ENCODE assay signal across 13 cellular contexts in genomic region chr4:70943115-70943514, GRCh38. TPM values are rescaled to one million over a fixed set of nuclear protein-coding genes. Genes with fewer than 3 reads are reported as not detected.
DNase-seq lines count a peak whose midpoint lies in the region; ATAC-seq and TF ChIP-seq lines count a peak whose summit lies in the region.
"Had no signal": no experiment of that assay in that cellular context is flagged by ENCODE, and none has a peak within 500 bp of the region (broad histone marks: within the 10 kb centered on the region; RNA-seq: fewer than 3 reads in every experiment).

No MANE protein-coding gene starts in this region.

- H4K20me1 ChIP-seq in DOHH2 (ENCODE audit: control insufficient read depth, insufficient read depth, low read depth, low read length) (no peaks in the 10 kb centered on the region), OCI-LY1 (ENCODE audit: insufficient read depth, low read length) (no peaks in the 10 kb centered on the region)

- H3K23ac ChIP-seq in trophoblast cell (ENCODE audit: low read length), result no peak overlapping the region

- no peaks in the 10 kb centered on the region for H3K27me3 Mint-ChIP-seq in CD4-positive, alpha-beta memory T cell

- CTCF ChIA-PET in CD4-positive, alpha-beta memory T cell (lab: Charles Lee; ENCODE audit: partially characterized antibody), result no interaction called here

- H3K36me3 ChIP-seq in DOHH2 (ENCODE audit: control insufficient read depth, low read length) (peaks cover 5% of the 10 kb centered on the region; the same call in 1 of the 2 replicates), OCI-LY1 (ENCODE audit: insufficient read depth, low read length) (peaks cover 4% of the 10 kb centered on the region; the same call in 1 of the 2 replicates), trophoblast cell (ENCODE audit: control insufficient read depth in 1 of 2, insufficient read depth in 2 of 2, low read length in 2 of 2) (no peaks in the 10 kb centered on the region)
- H3K36me3 ChIP-seq in CD4-positive, alpha-beta memory T cell (ENCODE audit: insufficient read depth, low read length), result no peaks in the 10 kb centered on the region
- H3K36me3 ChIP-seq: gastrocnemius medialis had no signal

- H3F3A ChIP-seq in DOHH2 (ENCODE audit: control insufficient read depth, insufficient read depth), result peaks cover 22% of the 10 kb centered on the region
- no peaks in the 10 kb centered on the region for H3F3A ChIP-seq in OCI-LY1 (ENCODE audit: insufficient read depth, low read length)

- H3K27ac ChIP-seq in DOHH2 (ENCODE audit: low read depth, low read length), result peak overlapping the region; percentile 58
- peak overlapping the region; percentile 84 for H3K27ac ChIP-seq in OCI-LY1 (ENCODE audit: low read depth, low read length, poor library complexity, severe bottlenecking)
- no peak overlapping the region for H3K27ac ChIP-seq in CD4-positive, alpha-beta memory T cell (ENCODE audit: low read depth, low read length)
- no peak overlapping the region for H3K27ac ChIP-seq in trophoblast cell (ENCODE audit: low read depth, low read length)
- H3K27ac ChIP-seq: gastrocnemius medialis had no signal

- POLR2A ChIA-PET in CD4-positive, alpha-beta memory T cell (lab: Charles Lee; ENCODE audit: partially characterized antibody), result no interaction called here

- no peak overlapping the region for H3K4ac ChIP-seq in trophoblast cell (ENCODE audit: low read depth, low read length)

- H3K9ac ChIP-seq in OCI-LY1 (ENCODE audit: low read length) (peak overlapping the region; percentile 12; the same call in 1 of the 2 replicates), trophoblast cell (ENCODE audit: low read length) (no peak overlapping the region)

- TF ChIP-seq CTCF in DOHH2 (IDR thresholded peaks at IDR 0.05; ENCODE audit: low read depth, low read length, poor library complexity, severe bottlenecking) (no peak), OCI-LY1 (IDR thresholded peaks at IDR 0.05; ENCODE audit: low read length) (no peak)

- H2AFZ ChIP-seq in OCI-LY1 (ENCODE audit: low read length) (no peak overlapping the region), trophoblast cell (ENCODE audit: insufficient read depth, low read length, poor library complexity) (no peak overlapping the region)

- peak; percentile 69 for ATAC-seq in GM19463 (IDR thresholded peaks at IDR 0.05; ENCODE audit: unreplicated experiment)
- ATAC-seq in HG03095 (IDR thresholded peaks at IDR 0.05; ENCODE audit: unreplicated experiment), result peak; percentile 79
- ATAC-seq: gastrocnemius medialis had no signal

- H3K27me3 ChIP-seq in DOHH2 (ENCODE audit: control insufficient read depth, low read length), result no peaks in the 10 kb centered on the region
- H3K27me3 ChIP-seq in OCI-LY1 (ENCODE audit: insufficient read depth, low read length), result no peaks in the 10 kb centered on the region
- no peaks in the 10 kb centered on the region for H3K27me3 ChIP-seq in CD4-positive, alpha-beta memory T cell (ENCODE audit: insufficient read depth, low read length)
- no peaks in the 10 kb centered on the region for H3K27me3 ChIP-seq in trophoblast cell (ENCODE audit: insufficient read depth, low read length)
- H3K27me3 ChIP-seq: gastrocnemius medialis had no signal

- no peak overlapping the region for H3K4me3 Mint-ChIP-seq in CD4-positive, alpha-beta memory T cell
- H3K4me3 Mint-ChIP-seq: T-helper 1 cell treated with Interleukin-12 subunit alpha and Interleukin-12 subunit beta and Interleukin-4 antibody, amounts not matched to agents 30 μg/mL and 1 μg/mL, for 36 hours had no signal

- H4K8ac ChIP-seq in trophoblast cell (ENCODE audit: low read depth, low read length), result no peak overlapping the region

- peak overlapping the region; percentile 31 for H3K4me3 ChIP-seq in DOHH2 (ENCODE audit: low read length)
- peak overlapping the region; percentile 15 for H3K4me3 ChIP-seq in OCI-LY1 (ENCODE audit: low read depth, low read length, poor library complexity, severe bottlenecking)
- H3K4me3 ChIP-seq in CD4-positive, alpha-beta memory T cell (ENCODE audit: low read length in 2 of 2), result no peak overlapping the region
- no peak overlapping the region for H3K4me3 ChIP-seq in trophoblast cell (ENCODE audit: low read depth, low read length)
- H3K4me3 ChIP-seq: gastrocnemius medialis had no signal

- no peak overlapping the region for H2AK5ac ChIP-seq in trophoblast cell (ENCODE audit: low read length)

- no peak overlapping the region for H2BK5ac ChIP-seq in trophoblast cell (ENCODE audit: low read depth, low read length, poor library complexity)

- DNase-seq in T-helper 2 cell, result no peak
- DNase-seq in EL, result no peak
- no peak for DNase-seq in CD4-positive, alpha-beta memory T cell
- no peak for DNase-seq in trophoblast cell
- DNase-seq: gastrocnemius medialis; NCI-H2029 treated with DMSO at 0.1 percent for 48 hours; small intestine; stimulated activated naive CD4-positive, alpha-beta T cell had no signal

- H3K79me2 ChIP-seq in DOHH2 (ENCODE audit: control insufficient read depth, low read length) (peaks cover 89% of the 10 kb centered on the region), OCI-LY1 (ENCODE audit: insufficient read depth, low read length) (peaks cover 43% of the 10 kb centered on the region), trophoblast cell (ENCODE audit: control insufficient read depth, insufficient read depth, low read length, poor library complexity) (no peaks in the 10 kb centered on the region)

- H3K9me2 ChIP-seq in DOHH2 (replicated peaks; ENCODE audit: control insufficient read depth, low read length) (no peaks in the 10 kb centered on the region), OCI-LY1 (ENCODE audit: low read depth, low read length) (no peaks in the 10 kb centered on the region)

- no peak overlapping the region for H2BK120ac ChIP-seq in trophoblast cell (ENCODE audit: insufficient read depth, low read length, poor library complexity)

- no peak overlapping the region for H3K14ac ChIP-seq in trophoblast cell (ENCODE audit: low read length)

- peaks cover 5 to 10% (median 7%) of the 10 kb centered on the region in 4 donors for H3K4me1 Mint-ChIP-seq in CD4-positive, alpha-beta memory T cell

- H3K27ac Mint-ChIP-seq in CD4-positive, alpha-beta memory T cell, result no peak overlapping the region
- H3K27ac Mint-ChIP-seq: T-helper 1 cell treated with Interleukin-12 subunit alpha and Interleukin-12 subunit beta and Interleukin-4 antibody, amounts not matched to agents 30 μg/mL and 1 μg/mL, for 36 hours had no signal

- H3K4me1 ChIP-seq in DOHH2 (ENCODE audit: control insufficient read depth, low read length) (peaks cover 62% of the 10 kb centered on the region), OCI-LY1 (ENCODE audit: insufficient read depth, low read length, severe bottlenecking) (peaks cover 76% of the 10 kb centered on the region), trophoblast cell (ENCODE audit: control insufficient read depth in 1 of 2, insufficient read depth in 2 of 2, low read length in 2 of 2) (no peaks in the 10 kb centered on the region)
- H3K4me1 ChIP-seq in CD4-positive, alpha-beta memory T cell (ENCODE audit: insufficient read depth, low read length), result no peaks in the 10 kb centered on the region

- H4K12ac ChIP-seq in trophoblast cell (ENCODE audit: low read depth, low read length), result no peak overlapping the region

- peak overlapping the region; percentile 50 for H3K4me2 ChIP-seq in DOHH2 (ENCODE audit: low read length)
- H3K4me2 ChIP-seq in OCI-LY1 (ENCODE audit: low read length), result peak overlapping the region; percentile 34
- H3K4me2 ChIP-seq in trophoblast cell (ENCODE audit: low read length), result no peak overlapping the region

- H3K9me3 Mint-ChIP-seq in CD4-positive, alpha-beta memory T cell, result peaks cover 0 to 2% (median 0%) of the 10 kb centered on the region in 8 donors
- H3K9me3 Mint-ChIP-seq: T-helper 1 cell treated with Interleukin-12 subunit alpha and Interleukin-12 subunit beta and Interleukin-4 antibody, amounts not matched to agents 30 μg/mL and 1 μg/mL, for 36 hours had no signal

- no peak overlapping the region for H4K91ac ChIP-seq in trophoblast cell (ENCODE audit: low read depth, low read length)

- peaks cover 0 to 11% of the 10 kb centered on the region in 2 donors for H3K36me3 Mint-ChIP-seq in CD4-positive, alpha-beta memory T cell

- H3K9me3 ChIP-seq in DOHH2 (ENCODE audit: control insufficient read depth, insufficient read depth, low read length) (no peaks in the 10 kb centered on the region), OCI-LY1 (ENCODE audit: low read length) (no peaks in the 10 kb centered on the region), trophoblast cell (ENCODE audit: insufficient read depth, low read depth, low read length) (no peaks in the 10 kb centered on the region)
- no peaks in the 10 kb centered on the region for H3K9me3 ChIP-seq in CD4-positive, alpha-beta memory T cell (ENCODE audit: control insufficient read depth in 1 of 2, low read length in 2 of 2)
- H3K9me3 ChIP-seq: gastrocnemius medialis had no signal

- no peak overlapping the region for H2BK12ac ChIP-seq in trophoblast cell (ENCODE audit: low read length)

- no peaks in the 10 kb centered on the region for H3K79me1 ChIP-seq in trophoblast cell (ENCODE audit: low read length)

- intact Hi-C loops in CD4-positive, alpha-beta memory T cell (cut with micrococcal nuclease), result no loop called here

- H3K18ac ChIP-seq in trophoblast cell (ENCODE audit: low read length), result no peak overlapping the region

RNA-seq across cellular contexts. Expression of gene MOB1B, which starts 40.9 kb away (rescaled TPM):
- total RNA-seq in CD4-positive, alpha-beta memory T cell, result 10 to 100 TPM; 10.2 to 10.8 TPM
- 1 to 10 TPM in 1 of 2 donors, under 1 TPM in 1; 0.58 to 1.7 TPM for polyA plus RNA-seq in CD4-positive, alpha-beta memory T cell
- 12.1 and 12.2 TPM in 2 replicates for polyA plus RNA-seq in trophoblast cell (2013)

RNA-seq across cellular contexts. Expression of gene DCK, which starts 50.3 kb away (rescaled TPM):
- 10 to 100 TPM; 54.7 to 56.9 TPM for total RNA-seq in CD4-positive, alpha-beta memory T cell
- polyA plus RNA-seq in CD4-positive, alpha-beta memory T cell, result 100 to 1,000 TPM in 1 of 2 donors, 10 to 100 TPM in 1; 89.4 to 134 TPM
- polyA plus RNA-seq in trophoblast cell (2013), result 6.8 and 7.1 TPM in 2 replicates

Comparison
In these comparisons a context has a peak if more than half of its experiments do, and no peak if none do; other contexts are left out.
1. H3K27ac ChIP-seq: peak in DOHH2 (single experiment) and OCI-LY1 (single experiment); none in CD4-positive, alpha-beta memory T cell (single experiment) and trophoblast cell (single experiment).
2. H3K4me3 ChIP-seq: peak in DOHH2 (single experiment) and OCI-LY1 (single experiment); none in CD4-positive, alpha-beta memory T cell (0 of 2) and trophoblast cell (single experiment).